26 cellular contexts compared by ENCODE assay signal in the genomic region with DNA sequence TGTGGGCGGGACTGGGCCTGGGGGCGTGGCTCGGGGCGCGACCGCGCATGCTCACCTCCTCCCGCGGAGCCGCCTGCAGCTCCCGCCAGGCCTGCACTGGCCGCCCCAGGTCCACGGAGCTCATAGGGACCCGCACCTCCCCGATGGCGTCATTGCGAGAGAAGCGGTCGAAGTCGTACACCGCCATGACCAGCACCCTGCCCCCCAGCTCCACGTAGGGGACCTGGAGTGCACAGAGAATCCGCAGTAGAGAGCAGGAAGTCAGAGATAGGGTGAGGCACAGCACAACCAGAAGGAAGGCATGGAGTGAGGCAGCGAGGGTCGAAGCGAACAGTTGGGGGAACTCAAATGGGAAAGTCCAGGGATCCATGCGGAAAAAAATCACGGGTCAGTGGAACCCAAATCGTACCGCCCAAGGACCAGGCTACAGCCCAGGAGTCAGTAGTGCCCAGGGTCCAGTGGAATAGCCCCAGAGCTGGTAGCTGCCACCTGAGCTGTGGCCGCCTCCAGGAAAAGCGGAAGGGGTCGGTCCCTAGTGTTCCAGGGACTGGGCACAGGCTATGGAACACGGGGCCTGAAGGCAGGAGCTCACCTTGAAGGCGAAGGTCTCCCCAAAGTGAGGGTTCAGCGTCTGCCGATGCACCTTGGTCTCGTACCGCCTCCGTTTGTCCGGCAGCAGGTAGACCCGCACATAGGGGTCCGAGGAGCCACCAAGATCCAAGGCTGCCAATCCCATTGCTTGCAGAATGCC. TPM values are rescaled to one million over a fixed set of nuclear protein-coding genes. Genes with fewer than 3 reads are reported as not detected.
A peak's percentile ranks its signal among the peaks of the same experiment; 100 is the strongest.
DNase-seq lines count a peak whose midpoint lies in the region; ATAC-seq and TF ChIP-seq lines count a peak whose summit lies in the region.
"Had no signal": no experiment of that assay in that cellular context is flagged by ENCODE, and none has a peak within 500 bp of the region (broad histone marks: within the 10 kb centered on the region; RNA-seq: fewer than 3 reads in every experiment).

No MANE protein-coding gene starts in this region.

- H3K27me3 Mint-ChIP-seq in neural crest cell (ENCODE audit: low read depth), result peaks cover 96% of the 10 kb centered on the region

- TF ChIP-seq CTCF in dorsolateral prefrontal cortex (IDR thresholded peaks at IDR 0.05 in 54 of 56, conservative IDR thresholded peaks at IDR 0.05 in 2 of 56; ENCODE audit: low read depth in 1 of 56, partially characterized antibody in 56 of 56) (no peak), neural crest cell (conservative IDR thresholded peaks at IDR 0.05) (no peak)

- H3K9me3 Mint-ChIP-seq in neural crest cell, result no peaks in the 10 kb centered on the region
- H3K9me3 Mint-ChIP-seq: activated T-cell treated with anti-CD3 and anti-CD28 coated beads, Interleukin-2, amount 50 U/mL, for 4 hours; CD4-positive, alpha-beta T cell had no signal

- peak; percentile 47 for DNase-seq in ELF-1 (ENCODE audit: low read depth, low spot score)
- DNase-seq in NCI-H146 treated with DMSO at 0.1 percent for 48 hours (lab: John Stamatoyannopoulos, UW; ENCODE audit: unreplicated experiment), result peak; percentile 31
- peak in 4 of 10 donors; percentile 35 to 66 (median 56) for DNase-seq in dorsolateral prefrontal cortex
- DNase-seq in neural crest cell (ENCODE audit: low read depth, low spot score), result no peak
- no peak for DNase-seq in NCI-H1105 (lab: John Stamatoyannopoulos, UW)
- DNase-seq in dedifferentiated amniotic fluid mesenchymal stem cell (ENCODE audit: extremely low spot score), result no peak
- DNase-seq in A172 (ENCODE audit: low spot score), result no peak
- DNase-seq: activated CD4-positive, alpha-beta T cell treated with anti-CD3 and anti-CD28 coated beads for 36 hours; activated naive CD4-positive, alpha-beta T cell; activated T-cell treated with anti-CD3 and anti-CD28 coated beads, Interleukin-2, amount 50 U/mL, for 4 hours; body of pancreas; CD4-positive, alpha-beta T cell; DMS153; effector memory CD8-positive, alpha-beta T cell; hippocampal formation; Kasumi-1; lower lobe of right lung; NCI-H187; T-helper 17 cell; trophoblast cell had no signal

- H3K4me1 Mint-ChIP-seq in neural crest cell, result peaks cover 20% of the 10 kb centered on the region

- peak overlapping the region; percentile 55 for H3K4me3 Mint-ChIP-seq in neural crest cell
- H3K4me3 Mint-ChIP-seq: activated T-cell treated with anti-CD3 and anti-CD28 coated beads, Interleukin-2, amount 50 U/mL, for 4 hours; effector memory CD8-positive, alpha-beta T cell had no signal

- no peak for ATAC-seq in HG03520 (IDR thresholded peaks at IDR 0.05; ENCODE audit: unreplicated experiment)
- ATAC-seq: activated CD4-positive, alpha-beta T cell treated with anti-CD3 and anti-CD28 coated beads for 36 hours; activated T-cell treated with anti-CD3 and anti-CD28 coated beads, Interleukin-2, amount 50 U/mL, for 4 hours; body of pancreas; effector memory CD8-positive, alpha-beta T cell; lower lobe of right lung; T-helper 17 cell had no signal

- H3K27ac ChIP-seq in dorsolateral prefrontal cortex, result no peak overlapping the region
- H3K27ac ChIP-seq: body of pancreas, esophagus muscularis mucosa, lower lobe of right lung, prostate gland had no signal

- H3K36me3 Mint-ChIP-seq in neural crest cell (ENCODE audit: low read depth), result peaks cover 3% of the 10 kb centered on the region

- peak overlapping the region in 37 of 59 donors; percentile 1 to 63 (median 35) for H3K4me3 ChIP-seq in dorsolateral prefrontal cortex
- H3K4me3 ChIP-seq: body of pancreas, esophagus muscularis mucosa, lower lobe of right lung, prostate gland had no signal

- intact Hi-C loops in dorsolateral prefrontal cortex (cut with DNase I), result loop anchor here in 1 of 2 donors (5.0 kb wide), 1 partner anchor 42 kb away; no protein-coding TSS in a partner anchor

- H3K27me3 ChIP-seq in dorsolateral prefrontal cortex, result peaks cover 0 to 77% (median 34%) of the 10 kb centered on the region in 45 donors

- no peak overlapping the region for H3K27ac Mint-ChIP-seq in neural crest cell (ENCODE audit: unreplicated experiment)
- H3K27ac Mint-ChIP-seq: activated CD4-positive, alpha-beta T cell treated with anti-CD3 and anti-CD28 coated beads for 36 hours; CD4-positive, alpha-beta T cell; effector memory CD8-positive, alpha-beta T cell had no signal

RNA-seq across cellular contexts. Expression of gene SYT5, which starts 4.8 kb away (rescaled TPM):
- total RNA-seq in dorsolateral prefrontal cortex (100 to 1,000 TPM in 93 of 120 experiments, 10 to 100 TPM in 27; 42.8 to 232 (median 125) TPM), neural crest cell (3.5 and 4.3 TPM in 2 replicates)
- total RNA-seq in A172 (2014; rRNA removed; shearing (Covaris generic)), result 0.09 and 1.8 TPM in 2 replicates
- total RNA-seq: activated CD8-positive, alpha-beta memory T cell treated with anti-CD3 and anti-CD28 coated beads for 36 hours; activated T-cell treated with anti-CD3 and anti-CD28 coated beads, Interleukin-2, amount 50 U/mL, for 4 hours; H4; lower lobe of right lung; mucosa of gallbladder had no signal

RNA-seq across cellular contexts. Expression of gene DNAAF3, which starts 8.9 kb away (rescaled TPM):
- total RNA-seq in dorsolateral prefrontal cortex (1 to 10 TPM in 38 of 120 experiments, under 1 TPM in 36, not detected in 46; 0.28 to 3.9 (median 1.0) TPM), neural crest cell (9.5 and 10.4 TPM in 2 replicates)
- total RNA-seq in A172 (2014; rRNA removed; shearing (Covaris generic)), result 10.6 and 15.6 TPM in 2 replicates
- total RNA-seq: activated CD8-positive, alpha-beta memory T cell treated with anti-CD3 and anti-CD28 coated beads for 36 hours; CD4-positive, alpha-beta T cell; T-helper 17 cell had no signal

RNA-seq across cellular contexts. Expression of gene TNNI3, which starts 17.8 kb away (rescaled TPM):
- total RNA-seq in dorsolateral prefrontal cortex, result 1 to 10 TPM in 7 of 120 experiments, under 1 TPM in 5, not detected in 108; 0.73 to 2.4 (median 1.2) TPM
- 5.4 and 6.5 TPM in 2 replicates for total RNA-seq in neural crest cell
- 0.77 TPM in 1 of 2 replicates, not detected in the other for total RNA-seq in A172 (2014; rRNA removed; shearing (Covaris generic))
- total RNA-seq: activated CD8-positive, alpha-beta memory T cell treated with anti-CD3 and anti-CD28 coated beads for 36 hours; activated T-cell treated with anti-CD3 and anti-CD28 coated beads, Interleukin-2, amount 50 U/mL, for 4 hours; body of pancreas; CD4-positive, alpha-beta T cell; esophagus muscularis mucosa; H4; mucosa of gallbladder; T-helper 17 cell had no signal

RNA-seq across cellular contexts. Expression of gene TNNT1, which starts 26.3 kb away (rescaled TPM):
- total RNA-seq in dorsolateral prefrontal cortex (10 to 100 TPM in 68 of 120 experiments, 1 to 10 TPM in 52; 1.3 to 45.0 (median 10.7) TPM), neural crest cell (1.1 TPM in 1 of 2 replicates, not detected in the other)
- 467 and 500 TPM in 2 replicates for total RNA-seq in A172 (2014; rRNA removed; shearing (Covaris generic))
- total RNA-seq: activated CD8-positive, alpha-beta memory T cell treated with anti-CD3 and anti-CD28 coated beads for 36 hours; activated T-cell treated with anti-CD3 and anti-CD28 coated beads, Interleukin-2, amount 50 U/mL, for 4 hours; body of pancreas; CD4-positive, alpha-beta T cell; lower lobe of right lung had no signal

RNA-seq across cellular contexts. Expression of gene PTPRH, which starts 34.0 kb away (rescaled TPM):
- total RNA-seq in dorsolateral prefrontal cortex (10 to 100 TPM in 11 of 120 experiments, 1 to 10 TPM in 104, under 1 TPM in 5; 0.24 to 24.0 (median 4.8) TPM), neural crest cell (1.2 and 2.0 TPM in 2 replicates)
- total RNA-seq in A172 (2014; rRNA removed; shearing (Covaris generic)), result 12.3 and 18.4 TPM in 2 replicates
- total RNA-seq: activated CD4-positive, alpha-beta T cell treated with anti-CD3 and anti-CD28 coated beads for 36 hours; activated CD8-positive, alpha-beta memory T cell treated with anti-CD3 and anti-CD28 coated beads for 36 hours; CD4-positive, alpha-beta T cell; T-helper 17 cell had no signal

Comparison
In these comparisons a context has a peak if more than half of its experiments do, and no peak if none do; other contexts are left out.
1. DNase-seq: peak in ELF-1 (single experiment) and NCI-H146 treated with DMSO at 0.1 percent for 48 hours (single experiment); none in neural crest cell (single experiment), NCI-H1105 (single experiment), dedifferentiated amniotic fluid mesenchymal stem cell (single experiment) and A172 (single experiment).